22 cellular contexts compared by ENCODE assay signal in genomic region chr3:111845996-111846395, GRCh38. TPM values are rescaled to one million over a fixed set of nuclear protein-coding genes. Genes with fewer than 3 reads are reported as not detected.
DNase-seq lines count a peak whose midpoint lies in the region; FAIRE-seq and TF ChIP-seq lines count a peak whose summit lies in the region.
"Had no signal": no experiment of that assay in that cellular context is flagged by ENCODE, and none has a peak within 500 bp of the region (broad histone marks: within the 10 kb centered on the region; RNA-seq: fewer than 3 reads in every experiment).

No MANE protein-coding gene starts in this region.

- no peak for TF ChIP-seq CTCF in AG10803 (conservative IDR thresholded peaks at IDR 0.05; ENCODE audit: low read length)
- no peak for TF ChIP-seq CTCF in mammary epithelial cell (conservative IDR thresholded peaks at IDR 0.05 in 1 of 2, IDR thresholded peaks at IDR 0.05 in 1 of 2; ENCODE audit: extremely low read depth in 1 of 2, insufficient read depth in 1 of 2, low read depth in 1 of 2, low read length in 2 of 2)
- TF ChIP-seq CTCF in keratinocyte (optimal IDR thresholded peaks at IDR 0.05 in 1 of 3, IDR thresholded peaks at IDR 0.05 in 1 of 3, conservative IDR thresholded peaks at IDR 0.05 in 1 of 3; ENCODE audit: extremely low read depth in 1 of 3, insufficient read depth in 2 of 3, low read length in 3 of 3) = no peak
- no peak for TF ChIP-seq CTCF in Calu3 (IDR thresholded peaks at IDR 0.05; ENCODE audit: unreplicated experiment)

- no peaks in the 10 kb centered on the region for H4K20me1 ChIP-seq in mammary epithelial cell (ENCODE audit: insufficient read depth, low read length)
- H4K20me1 ChIP-seq in keratinocyte (ENCODE audit: control insufficient read depth, extremely low read depth, insufficient read depth, low read length) = no peaks in the 10 kb centered on the region

- peak overlapping the region; percentile 57 for H3K4me2 ChIP-seq in mammary epithelial cell (ENCODE audit: insufficient read depth, low read depth, low read length)
- peak overlapping the region; percentile 56 for H3K4me2 ChIP-seq in keratinocyte (ENCODE audit: control insufficient read depth, extremely low read depth, insufficient read depth, low read depth, low read length)

- no peaks in the 10 kb centered on the region for H3K36me3 ChIP-seq in mammary epithelial cell (ENCODE audit: insufficient read depth, low read length)
- H3K36me3 ChIP-seq in keratinocyte (ENCODE audit: control insufficient read depth in 2 of 2, extremely low read depth in 1 of 2, insufficient read depth in 2 of 2, low read length in 2 of 2) = no peaks in the 10 kb centered on the region
- H3K36me3 ChIP-seq: esophagus squamous epithelium had no signal

- intact Hi-C loops in mammary epithelial cell (cut with micrococcal nuclease) = loop anchor here (2.0 kb wide), 1 partner anchor 43 kb away; no protein-coding TSS in a partner anchor
- intact Hi-C loops in Calu3 (cut with micrococcal nuclease; ENCODE audit: unreplicated experiment) = no loop called here

- no TSS peak for BruUV-seq in mammary epithelial cell (replicated peaks; lab: Mats Ljungman, UMichigan)
- no TSS peak for BruUV-seq in Calu3 (replicated peaks; lab: Mats Ljungman, UMichigan)

- no peak overlapping the region for H3K27ac Mint-ChIP-seq in Calu3 (ENCODE audit: unreplicated experiment)
- H3K27ac Mint-ChIP-seq: CD4-positive, CD25-positive, alpha-beta regulatory T cell; immature natural killer cell had no signal

- peak; percentile 70 for FAIRE-seq in keratinocyte (lab: Jason Lieb, UNC)

- H3K27me3 Mint-ChIP-seq in Calu3 (ENCODE audit: unreplicated experiment) = no peaks in the 10 kb centered on the region

- H3K9me3 ChIP-seq in mammary epithelial cell (replicated peaks; ENCODE audit: insufficient read depth, low read length) (no peaks in the 10 kb centered on the region), keratinocyte (ENCODE audit: control insufficient read depth, low read depth, low read length) (no peaks in the 10 kb centered on the region)
- H3K9me3 ChIP-seq: esophagus squamous epithelium had no signal

- no peaks in the 10 kb centered on the region for H3K36me3 Mint-ChIP-seq in Calu3 (ENCODE audit: insufficient read depth, unreplicated experiment)
- H3K36me3 Mint-ChIP-seq: CD4-positive, CD25-positive, alpha-beta regulatory T cell; immature natural killer cell had no signal

- DNase-seq in AG10803 (ENCODE audit: low read depth) (peak; percentile 53), LHCN-M2 (ENCODE audit: low read depth) (peak; percentile 51), mammary epithelial cell (no peak), keratinocyte (ENCODE audit: low read depth, low spot score) (no peak), Calu3 (no peak), foreskin melanocyte (no peak), NCI-H2107 treated with DMSO at 0.1 percent for 48 hours (lab: John Stamatoyannopoulos, UW; ENCODE audit: unreplicated experiment) (no peak)
- no peak for DNase-seq in stimulated activated CD4-positive, alpha-beta T cell treated with anti-CD3 and anti-CD28 coated beads, Interleukin-4, amount 100 ng/mL, for 24 hours
- DNase-seq: activated CD4-positive, alpha-beta T cell treated with anti-CD3 and anti-CD28 coated beads for 1 hour; activated CD8-positive, alpha-beta memory T cell treated with anti-CD3 and anti-CD28 coated beads for 24 hours; activated naive CD4-positive, alpha-beta T cell treated with Interleukin-2 at 50 U/mL for 16 hours; activated T-cell treated with anti-CD3 and anti-CD28 coated beads, Interleukin-2, amount 50 U/mL, for 4 hours; aorta; CD4-positive, CD25-positive, alpha-beta regulatory T cell; effector memory CD4-positive, alpha-beta T cell; esophagus squamous epithelium; immature natural killer cell; NCI-H1092 treated with DMSO at 0.1 percent for 48 hours; NCI-H2029; NCI-H345; NK-92 treated with Interleukin-12 subunit alpha and Interleukin-12 subunit beta, amount 100 ng/mL, for 24 hours had no signal

- H3K9ac ChIP-seq in mammary epithelial cell (ENCODE audit: insufficient read depth, low read length) (peak overlapping the region; percentile 49), keratinocyte (ENCODE audit: control insufficient read depth, extremely low read depth, insufficient read depth, low read length) (peak overlapping the region; percentile 29)

- H3K27me3 ChIP-seq in mammary epithelial cell (ENCODE audit: insufficient read depth, low read length) (no peaks in the 10 kb centered on the region), keratinocyte (ENCODE audit: control insufficient read depth, extremely low read depth, insufficient read depth, low read length) (no peaks in the 10 kb centered on the region)
- H3K27me3 ChIP-seq: esophagus squamous epithelium had no signal

- H3K4me1 ChIP-seq in mammary epithelial cell (ENCODE audit: insufficient read depth, low read length) (peaks cover 36% of the 10 kb centered on the region), keratinocyte (ENCODE audit: control insufficient read depth, extremely low read depth, insufficient read depth, low read length) (peaks cover 35% of the 10 kb centered on the region)
- H3K4me1 ChIP-seq: esophagus squamous epithelium had no signal

- in situ Hi-C loops in mammary epithelial cell (cut with MboI; ENCODE audit: low sequenced_read_pairs in 2 of 2) = no loop called here

- no peaks in the 10 kb centered on the region for H3K9me1 ChIP-seq in keratinocyte (ENCODE audit: control insufficient read depth, extremely low read depth, insufficient read depth, low read length)

- no peaks in the 10 kb centered on the region for H3K9me3 Mint-ChIP-seq in Calu3 (ENCODE audit: low read depth, unreplicated experiment)
- H3K9me3 Mint-ChIP-seq: activated T-cell treated with anti-CD3 and anti-CD28 coated beads, Interleukin-2, amount 50 U/mL, for 4 hours; CD4-positive, CD25-positive, alpha-beta regulatory T cell; immature natural killer cell had no signal

- 100% methylated on average over 1 of the region's 1 CpG for WGBS in mammary epithelial cell (ENCODE audit: low coverage, missing lambda C conversion rate)

- peak overlapping the region; percentile 84 for H3K27ac ChIP-seq in mammary epithelial cell (ENCODE audit: insufficient read depth, low read depth, low read length)
- peak overlapping the region; percentile 78 for H3K27ac ChIP-seq in keratinocyte (ENCODE audit: control insufficient read depth, insufficient read depth, low read length)
- H3K27ac ChIP-seq: esophagus squamous epithelium had no signal

- H3K4me1 Mint-ChIP-seq in Calu3 (ENCODE audit: low read depth, unreplicated experiment) = no peaks in the 10 kb centered on the region
- H3K4me1 Mint-ChIP-seq: CD4-positive, CD25-positive, alpha-beta regulatory T cell had no signal

- no peak overlapping the region for H3K4me3 Mint-ChIP-seq in Calu3 (ENCODE audit: low read depth, unreplicated experiment)
- H3K4me3 Mint-ChIP-seq: activated T-cell treated with anti-CD3 and anti-CD28 coated beads, Interleukin-2, amount 50 U/mL, for 4 hours; CD4-positive, CD25-positive, alpha-beta regulatory T cell; immature natural killer cell had no signal

- H3K4me3 ChIP-seq in AG10803 (ENCODE audit: low read length) = no peak overlapping the region
- no peak overlapping the region for H3K4me3 ChIP-seq in mammary epithelial cell (replicated peaks in 1 of 3; ENCODE audit: insufficient read depth in 1 of 3, low read depth in 2 of 3, low read length in 3 of 3)
- no peak overlapping the region for H3K4me3 ChIP-seq in keratinocyte (ENCODE audit: control insufficient read depth in 2 of 3, extremely low read depth in 1 of 3, insufficient read depth in 2 of 3, low read depth in 1 of 3, low read length in 3 of 3)
- H3K4me3 ChIP-seq: esophagus squamous epithelium had no signal

- H2AFZ ChIP-seq in mammary epithelial cell (ENCODE audit: low read depth, low read length) (no peak overlapping the region), keratinocyte (ENCODE audit: control insufficient read depth, low read length) (no peak overlapping the region)

- CTCF ChIA-PET in mammary epithelial cell (lab: Charles Lee; ENCODE audit: low non-redundant PET) = no interaction called here
- CTCF ChIA-PET in Calu3 (lab: Charles Lee) = no interaction called here

- H3K79me2 ChIP-seq in mammary epithelial cell (ENCODE audit: insufficient read depth, low read length) (no peaks in the 10 kb centered on the region), keratinocyte (ENCODE audit: control insufficient read depth, insufficient read depth, low read length) (no peaks in the 10 kb centered on the region)

- dilution Hi-C loops in mammary epithelial cell (cut with HindIII; ENCODE audit: low sequenced_read_pairs) (loop anchor here (10.0 kb wide), 1 partner anchor 111 kb away; no protein-coding TSS in a partner anchor), keratinocyte (cut with MboI; ENCODE audit: extremely low pct_ligation_motif_present, low sequenced_read_pairs) (no loop called here)

RNA-seq across cellular contexts. Expression of gene PHLDB2, which starts 13.1 kb away (rescaled TPM):
- total RNA-seq in LHCN-M2 (2014; rRNA removed) (21.7 and 23.7 TPM in 2 replicates), mammary epithelial cell (100 to 1,000 TPM in 1 of 2 donors, 10 to 100 TPM in 1; 95.5 to 153 TPM), Calu3 (2022) (15.4 and 30.7 TPM in 2 replicates)
- polyA plus RNA-seq in LHCN-M2 (2012) = 10.2 TPM
- polyA plus RNA-seq in mammary epithelial cell (21.1 TPM), keratinocyte (74.2 to 150 TPM (median 108 TPM) in 3 replicates)
- polyA minus RNA-seq in mammary epithelial cell (55.5 TPM), keratinocyte (123 to 447 TPM (median 330 TPM) in 3 replicates)
- 155 TPM for polyA plus RNA-seq in keratinocyte (2011; ENCODE audit: low read depth)
- polyA plus RNA-seq in keratinocyte (2011; cell fraction: cytosol; rRNA removed) = 50.9 and 92.7 TPM in 2 replicates
- polyA plus RNA-seq in keratinocyte (2011; cell fraction: nucleus; rRNA removed) = 274 and 308 TPM in 2 replicates
- 82.5 and 87.2 TPM in 2 replicates for polyA plus RNA-seq in keratinocyte (2012; ENCODE audit: low replicate concordance)
- 83.3 TPM for polyA minus RNA-seq in keratinocyte (2011; cell fraction: cytosol; rRNA and poly(A)+ RNA removed)
- 519 and 1,062 TPM in 2 replicates for polyA minus RNA-seq in keratinocyte (2011; cell fraction: nucleus; rRNA and poly(A)+ RNA removed)
- total RNA-seq: HT-29 had no signal

Comparison
In these comparisons a context has a peak if more than half of its experiments do, and no peak if none do; other contexts are left out.
1. DNase-seq: peak in AG10803 (single experiment) and LHCN-M2 (single experiment); none in mammary epithelial cell (single experiment), keratinocyte (single experiment), Calu3 (single experiment), foreskin melanocyte (single experiment), stimulated activated CD4-positive, alpha-beta T cell treated with anti-CD3 and anti-CD28 coated beads, Interleukin-4, amount 100 ng/mL, for 24 hours (single experiment) and NCI-H2107 treated with DMSO at 0.1 percent for 48 hours (single experiment).